8 cellular contexts compared by ENCODE assay signal in genomic region chr19:18194554-18195238, GRCh38. TPM values are rescaled to one million over a fixed set of nuclear protein-coding genes. Genes with fewer than 3 reads are reported as not detected.
A peak's percentile ranks its signal among the peaks of the same experiment; 100 is the strongest.
DNase-seq lines count a peak whose midpoint lies in the region; ATAC-seq and TF ChIP-seq lines count a peak whose summit lies in the region.

No MANE protein-coding gene starts in this region.

- peaks cover 5% of the 10 kb centered on the region for H3F3A ChIP-seq in smooth muscle cell (ENCODE audit: low read depth)

- TF ChIP-seq CTCF in activated B cell treated with CpG ODN at 0.5 μM for 24 hours (IDR thresholded peaks at IDR 0.05): no peak
- TF ChIP-seq CTCF in fibroblast of mammary gland (conservative IDR thresholded peaks at IDR 0.05; ENCODE audit: control insufficient read depth, insufficient read depth, low read depth, low read length): no peak
- TF ChIP-seq CTCF in smooth muscle cell (IDR thresholded peaks at IDR 0.05; ENCODE audit: borderline replicate concordance, insufficient read depth, poor library complexity, severe bottlenecking): no peak

- H3K9ac ChIP-seq in smooth muscle cell (ENCODE audit: low read depth): no peak overlapping the region

- 60% methylated on average over 25 of the region's 27 CpGs for WGBS in smooth muscle cell (ENCODE audit: low lambda C conversion rate)

- POLR2A ChIA-PET in activated B cell treated with CpG ODN at 0.5 μM for 24 hours (lab: Charles Lee): interaction anchor here (0.6 to 19.0 kb wide), 6 partner anchors 10 to 194 kb away, joined by 3 to 437 read pairs (median 10); partner anchors contain the start of genes IFI30, JUND and RAB3A

- H3K27ac ChIP-seq in smooth muscle cell (ENCODE audit: low read depth): no peak overlapping the region

- peak overlapping the region; percentile 96 for H3K4me2 ChIP-seq in smooth muscle cell

- H3K27ac Mint-ChIP-seq in activated B cell treated with CpG ODN at 0.5 μM for 24 hours: peak overlapping the region; percentile 95

- peak overlapping the region; percentile 87 for H3K4me3 Mint-ChIP-seq in activated B cell treated with CpG ODN at 0.5 μM for 24 hours

- no peaks in the 10 kb centered on the region for H3K9me3 ChIP-seq in smooth muscle cell (replicated peaks; ENCODE audit: low read depth)

- H3K4me3 ChIP-seq in fibroblast of mammary gland (ENCODE audit: control insufficient read depth, low read depth, low read length) (peak overlapping the region; percentile 77), smooth muscle cell (no peak overlapping the region)

- no peaks in the 10 kb centered on the region for H3K9me3 Mint-ChIP-seq in activated B cell treated with CpG ODN at 0.5 μM for 24 hours

- H3K4me1 ChIP-seq in smooth muscle cell (ENCODE audit: low read depth): peaks cover 8% of the 10 kb centered on the region

- no peaks in the 10 kb centered on the region for H4K20me1 ChIP-seq in smooth muscle cell (ENCODE audit: low read depth)

- peaks cover 34% of the 10 kb centered on the region for H3K4me1 Mint-ChIP-seq in activated B cell treated with CpG ODN at 0.5 μM for 24 hours

- H3K27me3 Mint-ChIP-seq in activated B cell treated with CpG ODN at 0.5 μM for 24 hours: no peaks in the 10 kb centered on the region

- H2AFZ ChIP-seq in smooth muscle cell (ENCODE audit: low read depth): no peak overlapping the region

- no peaks in the 10 kb centered on the region for H3K36me3 ChIP-seq in smooth muscle cell (ENCODE audit: low read depth)

- CTCF ChIA-PET in activated B cell treated with CpG ODN at 0.5 μM for 24 hours (lab: Charles Lee): interaction anchor here (1.0 to 1.2 kb wide), 3 partner anchors 27 to 85 kb away, joined by 3 to 4 read pairs (median 3); no protein-coding TSS in a partner anchor

- intact Hi-C loops in activated B cell treated with CpG ODN at 0.5 μM for 24 hours (cut with micrococcal nuclease): loop anchor here (5.0 kb wide), 1 partner anchor 328 kb away; the partner anchor contains the start of gene ELL

- ATAC-seq in activated B cell treated with CpG ODN at 0.5 μM for 24 hours (ENCODE audit: low read depth) (no peak), GM19452 (IDR thresholded peaks at IDR 0.05; ENCODE audit: unreplicated experiment) (no peak), GM21619 (IDR thresholded peaks at IDR 0.05; ENCODE audit: unreplicated experiment) (no peak)

- no peaks in the 10 kb centered on the region for H3K79me2 ChIP-seq in smooth muscle cell (ENCODE audit: low read depth)

- DNase-seq in SIG-M5 treated with dmso at 0.1 percent for 504 hours (lab: John Stamatoyannopoulos, UW; ENCODE audit: unreplicated experiment) (peak; percentile 28), SIG-M5 (lab: John Stamatoyannopoulos, UW) (no peak), activated B cell treated with CpG ODN at 0.5 μM for 24 hours (no peak), fibroblast of mammary gland (ENCODE audit: low read depth) (peak; percentile 57), smooth muscle cell (lab: John Stamatoyannopoulos, UW; ENCODE audit: unreplicated experiment) (no peak), 8988T (no peak)

- peaks cover 36% of the 10 kb centered on the region for H3K36me3 Mint-ChIP-seq in activated B cell treated with CpG ODN at 0.5 μM for 24 hours (ENCODE audit: low read depth)

- no peaks in the 10 kb centered on the region for H3K27me3 ChIP-seq in smooth muscle cell (ENCODE audit: low read depth)

RNA-seq across cellular contexts. Expression of gene MPV17L2, which starts 1.7 kb away (rescaled TPM):
- total RNA-seq in activated B cell treated with CpG ODN at 0.5 μM for 24 hours (17.3 and 17.9 TPM in 2 replicates), smooth muscle cell (11.6 and 13.1 TPM in 2 replicates)
- polyA plus RNA-seq in smooth muscle cell: 27.1 and 28.7 TPM in 2 replicates

RNA-seq across cellular contexts. Expression of gene RAB3A, which starts 9.1 kb away (rescaled TPM):
- total RNA-seq in activated B cell treated with CpG ODN at 0.5 μM for 24 hours (3.8 and 4.1 TPM in 2 replicates), smooth muscle cell (1.4 and 4.9 TPM in 2 replicates)
- 3.6 and 3.7 TPM in 2 replicates for polyA plus RNA-seq in smooth muscle cell

RNA-seq across cellular contexts. Expression of gene IFI30, which starts 21.1 kb away (rescaled TPM):
- 251 and 255 TPM in 2 replicates for total RNA-seq in activated B cell treated with CpG ODN at 0.5 μM for 24 hours
- total RNA-seq in smooth muscle cell: 0.67 and 2.9 TPM in 2 replicates
- 0.64 and 0.87 TPM in 2 replicates for polyA plus RNA-seq in smooth muscle cell

RNA-seq across cellular contexts. Expression of gene PDE4C, which starts 31.5 kb away (rescaled TPM):
- not detected in 2 replicates for total RNA-seq in activated B cell treated with CpG ODN at 0.5 μM for 24 hours
- total RNA-seq in smooth muscle cell: 1.1 and 3.1 TPM in 2 replicates
- polyA plus RNA-seq in smooth muscle cell: 1.7 and 1.9 TPM in 2 replicates

RNA-seq across cellular contexts. Expression of gene PIK3R2, which starts 41.7 kb away (rescaled TPM):
- total RNA-seq in activated B cell treated with CpG ODN at 0.5 μM for 24 hours: 12.0 and 12.7 TPM in 2 replicates
- total RNA-seq in smooth muscle cell: 22.2 and 22.9 TPM in 2 replicates
- polyA plus RNA-seq in smooth muscle cell: 37.1 and 50.1 TPM in 2 replicates

Comparison
In these comparisons a context has a peak if more than half of its experiments do, and no peak if none do; other contexts are left out.
1. DNase-seq: peak in SIG-M5 treated with dmso at 0.1 percent for 504 hours (single experiment) and fibroblast of mammary gland (single experiment); none in SIG-M5 (single experiment), activated B cell treated with CpG ODN at 0.5 μM for 24 hours (single experiment), smooth muscle cell (single experiment) and 8988T (single experiment).
2. RNA of gene IFI30, which starts 21.1 kb away (total RNA-seq): 251 to 255 TPM in activated B cell treated with CpG ODN at 0.5 μM for 24 hours; 0.67 to 2.9 TPM in smooth muscle cell; every median in the first group is over 10 times any median in the second.